In the genomic region with DNA sequence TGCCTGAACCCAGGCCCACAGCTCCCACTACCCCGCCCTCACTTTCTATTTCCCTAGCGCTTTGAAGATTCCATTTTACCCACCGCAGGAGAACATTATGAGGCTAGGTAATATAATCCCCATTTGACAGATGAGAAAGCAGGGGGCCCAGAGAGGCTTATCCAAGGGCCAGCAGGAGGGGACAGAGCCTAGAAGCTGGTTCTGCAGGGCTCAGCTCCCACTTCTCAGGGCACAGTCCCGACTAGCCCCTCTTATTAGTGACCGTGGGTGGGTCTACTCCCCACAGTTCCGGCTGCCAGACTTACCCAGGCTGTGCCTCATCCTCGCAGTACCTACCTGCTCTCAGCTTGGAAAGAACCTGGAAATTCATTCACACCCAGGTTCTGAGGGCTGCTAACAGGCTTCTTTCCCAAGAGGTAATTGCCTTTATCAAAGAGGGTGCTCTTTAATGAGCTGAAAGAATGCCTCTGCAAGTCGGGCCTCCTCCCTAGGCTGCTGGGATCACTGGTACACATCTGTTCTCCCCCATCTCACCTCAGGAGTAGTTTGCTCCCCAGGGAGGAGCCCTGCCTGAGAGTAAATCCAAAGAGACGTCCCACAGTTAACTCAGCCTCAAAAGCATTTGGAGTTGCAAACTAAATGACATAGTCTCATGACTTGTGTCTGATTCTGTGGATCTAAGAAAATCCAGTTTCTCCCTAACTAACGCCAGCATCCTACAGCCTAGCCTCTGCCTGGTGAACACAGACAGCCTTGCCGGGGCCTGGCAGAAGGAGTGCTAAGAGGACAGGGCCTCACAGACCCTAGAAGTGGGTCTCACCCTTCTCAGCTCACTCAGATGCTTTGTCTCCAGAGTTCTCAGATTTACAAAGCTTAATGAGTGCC, we compare ENCODE assay signal across 8 cellular contexts.
A peak's percentile ranks its signal among the peaks of the same experiment; 100 is the strongest.
DNase-seq lines count a peak whose midpoint lies in the region; ATAC-seq and TF ChIP-seq lines count a peak whose summit lies in the region.

No MANE protein-coding gene starts in this region.

- H3K9me2 ChIP-seq in GM23248 (ENCODE audit: insufficient read depth) (no peaks in the 10 kb centered on the region), Loucy (replicated peaks; ENCODE audit: low read depth, low read length) (no peaks in the 10 kb centered on the region)

- H3K36me3 Mint-ChIP-seq in activated naive CD8-positive, alpha-beta T cell treated with anti-CD3 and anti-CD28 coated beads, Interleukin-2, amount 10 ng/mL, durations not matched to agents 7 days and 5 days = peaks cover 33% of the 10 kb centered on the region

- peak overlapping the region; percentile 85 for H3K9ac ChIP-seq in GM23248
- peak overlapping the region; percentile 83 for H3K9ac ChIP-seq in Loucy (ENCODE audit: low read depth, low read length, poor library complexity, severe bottlenecking)

- intact Hi-C loops in right lobe of liver (cut with DNase I) = no loop called here

- H3K27me3 Mint-ChIP-seq in activated naive CD8-positive, alpha-beta T cell treated with anti-CD3 and anti-CD28 coated beads, Interleukin-2, amount 10 ng/mL, durations not matched to agents 7 days and 5 days = no peaks in the 10 kb centered on the region

- H3K9me3 ChIP-seq in GM23248 (ENCODE audit: low read depth) (no peaks in the 10 kb centered on the region), Loucy (ENCODE audit: insufficient read depth, low read depth, low read length) (no peaks in the 10 kb centered on the region), right lobe of liver (no peaks in the 10 kb centered on the region), thoracic aorta (peaks cover 4% of the 10 kb centered on the region)

- peaks cover 64% of the 10 kb centered on the region for H3K4me1 Mint-ChIP-seq in activated naive CD8-positive, alpha-beta T cell treated with anti-CD3 and anti-CD28 coated beads, Interleukin-2, amount 10 ng/mL, durations not matched to agents 7 days and 5 days

- 43 to 46% methylated on average over 11 of the region's 11 CpGs for WGBS in GM23248 (ENCODE audit: low coverage in 1 of 2, low lambda C conversion rate in 2 of 2, missing lambda C conversion rate in 2 of 2), 2 experiments
- WGBS in right lobe of liver (ENCODE audit: insufficient coverage, low coverage, low lambda C conversion rate, missing lambda C conversion rate) = 68% methylated on average over 6 of the region's 11 CpGs

- H3K4me3 Mint-ChIP-seq in activated naive CD8-positive, alpha-beta T cell treated with anti-CD3 and anti-CD28 coated beads, Interleukin-2, amount 10 ng/mL, durations not matched to agents 7 days and 5 days = peak overlapping the region; percentile 83

- DNase-seq in GM23248 = peak; percentile 80
- peak; percentile 53 for DNase-seq in activated naive CD8-positive, alpha-beta T cell treated with anti-CD3 and anti-CD28 coated beads, Interleukin-2, amount 10 ng/mL, durations not matched to agents 7 days and 5 days
- DNase-seq in right lobe of liver = peak in 1 of 3 donors; percentile 28
- no peak for DNase-seq in thoracic aorta (ENCODE audit: low spot score)
- no peak for DNase-seq in SIG-M5 treated with dmso at 0.1 percent for 504 hours (lab: John Stamatoyannopoulos, UW; ENCODE audit: unreplicated experiment)
- DNase-seq in SHP77 (lab: John Stamatoyannopoulos, UW) = no peak

- H3K4me2 ChIP-seq in GM23248 (ENCODE audit: unreplicated experiment) (peak overlapping the region; percentile 78), Loucy (ENCODE audit: low read depth, low read length, poor library complexity, severe bottlenecking) (peak overlapping the region; percentile 82)

- H3K9me3 Mint-ChIP-seq in activated naive CD8-positive, alpha-beta T cell treated with anti-CD3 and anti-CD28 coated beads, Interleukin-2, amount 10 ng/mL, durations not matched to agents 7 days and 5 days = peaks cover 11% of the 10 kb centered on the region

- TF ChIP-seq CTCF in Loucy (conservative IDR thresholded peaks at IDR 0.05; ENCODE audit: low read length) = no peak; the same call in 1 of the 2 replicates
- TF ChIP-seq CTCF in right lobe of liver (IDR thresholded peaks at IDR 0.05) = no peak
- TF ChIP-seq CTCF in thoracic aorta (IDR thresholded peaks at IDR 0.05) = no peak

- peaks cover 62% of the 10 kb centered on the region for H3F3A ChIP-seq in GM23248 (ENCODE audit: insufficient read depth)
- peaks cover 16% of the 10 kb centered on the region for H3F3A ChIP-seq in Loucy (ENCODE audit: low read depth)

- TF ChIP-seq POLR2A in right lobe of liver (IDR thresholded peaks at IDR 0.05) = no peak

- H3K27ac Mint-ChIP-seq in activated naive CD8-positive, alpha-beta T cell treated with anti-CD3 and anti-CD28 coated beads, Interleukin-2, amount 10 ng/mL, durations not matched to agents 7 days and 5 days = peak overlapping the region; percentile 98

- H4K20me1 ChIP-seq in GM23248 (ENCODE audit: insufficient read depth) = no peaks in the 10 kb centered on the region
- no peaks in the 10 kb centered on the region for H4K20me1 ChIP-seq in Loucy (ENCODE audit: insufficient read depth, low read length, poor library complexity, severe bottlenecking)

- peak overlapping the region; percentile 16; the same call in 1 of the 2 replicates for H2AFZ ChIP-seq in GM23248
- H2AFZ ChIP-seq in Loucy (ENCODE audit: low read length) = no peak overlapping the region

- H3K27ac ChIP-seq in GM23248 = peak overlapping the region; percentile 98
- H3K27ac ChIP-seq in right lobe of liver = peak overlapping the region; percentile 11 to 84 (median 40)
- peak overlapping the region; percentile 93 for H3K27ac ChIP-seq in thoracic aorta

- H3K4me1 ChIP-seq in GM23248 (ENCODE audit: insufficient read depth) = peaks cover 54% of the 10 kb centered on the region
- peaks cover 78% of the 10 kb centered on the region for H3K4me1 ChIP-seq in Loucy (ENCODE audit: insufficient read depth, low read length, poor library complexity, severe bottlenecking)
- H3K4me1 ChIP-seq in right lobe of liver = peaks cover 0 to 10% (median 0%) of the 10 kb centered on the region in 4 donors
- H3K4me1 ChIP-seq in thoracic aorta (ENCODE audit: control insufficient read depth in 1 of 2, low read depth in 2 of 2) = peaks cover 36 to 44% of the 10 kb centered on the region in 2 donors

- peak overlapping the region; percentile 36 for H3K4me3 ChIP-seq in GM23248
- peak overlapping the region; percentile 60 for H3K4me3 ChIP-seq in Loucy (ENCODE audit: low read length, poor library complexity, severe bottlenecking)
- no peak overlapping the region for H3K4me3 ChIP-seq in right lobe of liver
- peak overlapping the region; percentile 32 for H3K4me3 ChIP-seq in thoracic aorta

- peak; percentile 30 for ATAC-seq in GM18519 (IDR thresholded peaks at IDR 0.05; ENCODE audit: low FRiP score, unreplicated experiment)
- peak; percentile 66 for ATAC-seq in activated naive CD8-positive, alpha-beta T cell treated with anti-CD3 and anti-CD28 coated beads, Interleukin-2, amount 10 ng/mL, durations not matched to agents 7 days and 5 days (ENCODE audit: low read depth)
- peak in 3 of 4 donors; percentile 8 to 16 (median 15) for ATAC-seq in right lobe of liver
- no peak for ATAC-seq in thoracic aorta (ENCODE audit: insufficient number of reproducible peaks, low FRiP score, low read depth)

- POLR2A ChIA-PET in activated naive CD8-positive, alpha-beta T cell treated with anti-CD3 and anti-CD28 coated beads, Interleukin-2, amount 10 ng/mL, durations not matched to agents 7 days and 5 days (lab: Charles Lee) = interaction anchor here (0.6 to 2.6 kb wide), 12 partner anchors 10 to 135 kb away, joined by 3 to 14 read pairs (median 4); a partner anchor contains a TSS

- H3K79me2 ChIP-seq in GM23248 (ENCODE audit: insufficient read depth) (no peaks in the 10 kb centered on the region), Loucy (ENCODE audit: insufficient read depth, low read length) (no peaks in the 10 kb centered on the region)

- in situ Hi-C loops in GM23248 (cut with MboI) = no loop called here

- H3K27me3 ChIP-seq in GM23248 (replicated peaks; ENCODE audit: insufficient read depth) (0 out of 2 replicates have a peak, but pooled peaks cover 3% of the 10 kb centered on the region), Loucy (ENCODE audit: insufficient read depth, low read length, poor library complexity, severe bottlenecking) (no peaks in the 10 kb centered on the region), right lobe of liver (no peaks in the 10 kb centered on the region), thoracic aorta (replicated peaks; ENCODE audit: insufficient read depth) (no peaks in the 10 kb centered on the region)

- H3K36me3 ChIP-seq in GM23248 (ENCODE audit: low read depth) (no peaks in the 10 kb centered on the region), Loucy (ENCODE audit: insufficient read depth, low read length) (no peaks in the 10 kb centered on the region), right lobe of liver (no peaks in the 10 kb centered on the region), thoracic aorta (no peaks in the 10 kb centered on the region)

Comparison
In these comparisons a context has a peak if more than half of its experiments do, and no peak if none do; other contexts are left out.
1. DNase-seq: peak in GM23248 (single experiment) and activated naive CD8-positive, alpha-beta T cell treated with anti-CD3 and anti-CD28 coated beads, Interleukin-2, amount 10 ng/mL, durations not matched to agents 7 days and 5 days (single experiment); none in thoracic aorta (single experiment), SIG-M5 treated with dmso at 0.1 percent for 504 hours (single experiment) and SHP77 (0 of 2).
2. H3K27ac ChIP-seq: peak in every context shown above with its lines; median percentile 98 in GM23248; 93 in thoracic aorta; 40 in right lobe of liver.
3. H3K4me3 ChIP-seq: peak in GM23248 (single experiment), Loucy (single experiment) and thoracic aorta (single experiment); none in right lobe of liver (0 of 3).